18 cellular contexts compared by ENCODE assay signal in genomic region chr1:10064416-10065343, GRCh38. TPM values are rescaled to one million over a fixed set of nuclear protein-coding genes. Genes with fewer than 3 reads are reported as not detected.
DNase-seq lines count a peak whose midpoint lies in the region; ATAC-seq, FAIRE-seq and TF ChIP-seq lines count a peak whose summit lies in the region.
"Had no signal": no experiment of that assay in that cellular context is flagged by ENCODE, and none has a peak within 500 bp of the region (broad histone marks: within the 10 kb centered on the region; RNA-seq: fewer than 3 reads in every experiment).

No MANE protein-coding gene starts in this region.

- H3K79me2 ChIP-seq in K562 (ENCODE audit: control insufficient read depth, insufficient read depth, low read length), result peaks cover 83% of the 10 kb centered on the region

- H3K4me2 ChIP-seq in K562 (ENCODE audit: insufficient read depth, low read length), result peak overlapping the region; percentile 59

- intact Hi-C loops in K562 (cut with micrococcal nuclease) (no loop called here), right cardiac atrium (cut with DNase I) (no loop called here), sciatic nerve (cut with DNase I) (loop anchor here (5.0 kb wide), 1 partner anchor 148 kb away; the partner anchor contains the start of gene KIF1B)

- POLR2A ChIA-PET in K562 (lab: Yijun Ruan, JAX), result interaction anchor here (1.4 kb wide), 1 partner anchor 30 kb away, joined by 4 read pairs; no protein-coding TSS in a partner anchor

- peaks cover 6% of the 10 kb centered on the region; the same call in 1 of the 2 replicates for H4K20me1 ChIP-seq in K562 (replicated peaks; ENCODE audit: control insufficient read depth, insufficient read depth, low read length)

- H3K4me1 ChIP-seq in K562 (replicated peaks in 1 of 2; ENCODE audit: control insufficient read depth in 2 of 2, insufficient read depth in 2 of 2, low read length in 2 of 2) (peaks cover 17 to 23% of the 10 kb centered on the region in 2 experiments), right cardiac atrium (ENCODE audit: control insufficient read depth, insufficient read depth, low read length) (peaks cover 13% of the 10 kb centered on the region)

- ATAC-seq in K562 (peak; percentile 48), right cardiac atrium (peak in 1 of 2 donors; percentile 40), sciatic nerve (no peak)
- ATAC-seq: stimulated activated naive CD8-positive, alpha-beta T cell treated with anti-CD3 and anti-CD28 coated beads, Interleukin-15, amount 100 ng/mL, for 72 hours had no signal

- TF ChIP-seq EP300 in K562 (IDR thresholded peaks at IDR 0.05; ENCODE audit: low read length), result no peak

- WGBS in K562 (ENCODE audit: insufficient coverage, low coverage, missing lambda C conversion rate), result 73% methylated on average over 8 of the region's 8 CpGs
- WGBS in right cardiac atrium, result 81% methylated on average over 8 of the region's 8 CpGs

- DNase-seq in NOMO-1 treated with DMSO at 0.1 percent for 48 hours (lab: John Stamatoyannopoulos, UW; ENCODE audit: unreplicated experiment) (peak; percentile 5), NOMO-1 treated with dmso at 0.1 percent for 144 hours (lab: John Stamatoyannopoulos, UW; ENCODE audit: unreplicated experiment) (no peak), K562 (ENCODE audit: extremely low read depth in 1 of 4, low spot score in 3 of 4) (no peak), right cardiac atrium (no peak), sciatic nerve (ENCODE audit: low spot score) (no peak), LoVo (ENCODE audit: low spot score) (no peak), NCI-H2196 (lab: John Stamatoyannopoulos, UW; ENCODE audit: unreplicated experiment) (no peak)
- DNase-seq: activated B cell treated with CpG ODN at 0.5 μM for 24 hours; foreskin fibroblast; left colon; NCI-H2227 treated with DMSO at 0.1 percent for 48 hours; ovary; RPMI8226; stimulated activated naive CD8-positive, alpha-beta T cell treated with anti-CD3 and anti-CD28 coated beads, Interleukin-15, amount 100 ng/mL, for 72 hours had no signal

- H3K9ac ChIP-seq in K562 (ENCODE audit: insufficient read depth in 1 of 2, low read depth in 2 of 2, low read length in 2 of 2), result peak overlapping the region; percentile 32 to 72; a peak in 2 of 4 replicates

- peaks cover 16% of the 10 kb centered on the region; the same call in 2 of the 3 replicates for H3K36me3 ChIP-seq in K562 (ENCODE audit: control insufficient read depth, insufficient read depth, low read length)
- H3K36me3 ChIP-seq: HAP-1, ovary had no signal

- CTCF ChIA-PET in K562 (lab: Yijun Ruan, JAX; ENCODE audit: low intra/inter-chr PET ratio), result interaction anchor here (0.6 kb wide), 1 partner anchor 190 kb away, joined by 3 read pairs; no protein-coding TSS in a partner anchor

- no TSS peak for BruUV-seq in K562 (replicated peaks; lab: Mats Ljungman, UMichigan)

- peak overlapping the region; percentile 69; the same call in 2 of the 3 replicates for H3K27ac ChIP-seq in K562 (ENCODE audit: extremely low read depth, low read depth, low read length)
- H3K27ac ChIP-seq in right cardiac atrium (ENCODE audit: low read length), result peak overlapping the region; percentile 72
- H3K27ac ChIP-seq in temporal lobe (ENCODE audit: low read depth, low read length), result peak overlapping the region; percentile 83
- H3K27ac ChIP-seq: 22Rv1, ovary had no signal

- H3K4me3 ChIP-seq in K562 (no peak overlapping the region), right cardiac atrium (ENCODE audit: low read length) (no peak overlapping the region)
- H3K4me3 ChIP-seq: HAP-1, ovary had no signal

- no peak for FAIRE-seq in K562 (lab: Jason Lieb, UNC)
- FAIRE-seq: GM19239 had no signal

- no peak for TF ChIP-seq POLR2A in K562 (conservative IDR thresholded peaks at IDR 0.05)

- H3K27me3 ChIP-seq in K562 (ENCODE audit: control insufficient read depth in 2 of 2, insufficient read depth in 2 of 2, low read length in 2 of 2) (no peaks in the 10 kb centered on the region), right cardiac atrium (ENCODE audit: control insufficient read depth, insufficient read depth) (no peaks in the 10 kb centered on the region)
- H3K27me3 ChIP-seq: ovary had no signal

- no peaks in the 10 kb centered on the region for H3K9me3 ChIP-seq in K562 (replicated peaks; ENCODE audit: control insufficient read depth, insufficient read depth, low read depth, low read length)
- H3K9me3 ChIP-seq in right cardiac atrium (ENCODE audit: control insufficient read depth, low read length), result no peaks in the 10 kb centered on the region
- H3K9me3 ChIP-seq: HAP-1, ovary had no signal

- no peaks in the 10 kb centered on the region for H3K9me1 ChIP-seq in K562 (ENCODE audit: control insufficient read depth, insufficient read depth, low read length)

- TF ChIP-seq CTCF in K562 (IDR thresholded peaks at IDR 0.05 in 2 of 3, conservative IDR thresholded peaks at IDR 0.05 in 1 of 3; ENCODE audit: insufficient read depth in 2 of 3, low read depth in 1 of 3, low read length in 3 of 3), result no peak

- in situ Hi-C loops in K562 (cut with MboI), result no loop called here

- TF ChIP-seq RAD21 in K562 (CRISPR knock-in tag; conservative IDR thresholded peaks at IDR 0.05 in 1 of 2, IDR thresholded peaks at IDR 0.05 in 1 of 2), result no peak

- peak overlapping the region; percentile 58 for H2AFZ ChIP-seq in K562 (ENCODE audit: low read depth, low read length)

TF ChIP-seq in K562, 482 proteins besides CTCF, POLR2A, EP300 and RAD21 (continues in another document):
- no peak for TF ChIP-seq NELFE (IDR thresholded peaks at IDR 0.05; ENCODE audit: insufficient read depth, insufficient read length)
- TF ChIP-seq FOXJ3 (CRISPR knock-in tag; IDR thresholded peaks at IDR 0.05), result no peak
- TF ChIP-seq BCOR (IDR thresholded peaks at IDR 0.05), result peak; percentile 45; the same call in 1 of the 2 replicates
- no peak for TF ChIP-seq ZNF507 (tag; conservative IDR thresholded peaks at IDR 0.05)
- TF ChIP-seq ZNF79 (CRISPR knock-in tag; IDR thresholded peaks at IDR 0.05; ENCODE audit: low read depth), result no peak
- TF ChIP-seq, protein P1, sequence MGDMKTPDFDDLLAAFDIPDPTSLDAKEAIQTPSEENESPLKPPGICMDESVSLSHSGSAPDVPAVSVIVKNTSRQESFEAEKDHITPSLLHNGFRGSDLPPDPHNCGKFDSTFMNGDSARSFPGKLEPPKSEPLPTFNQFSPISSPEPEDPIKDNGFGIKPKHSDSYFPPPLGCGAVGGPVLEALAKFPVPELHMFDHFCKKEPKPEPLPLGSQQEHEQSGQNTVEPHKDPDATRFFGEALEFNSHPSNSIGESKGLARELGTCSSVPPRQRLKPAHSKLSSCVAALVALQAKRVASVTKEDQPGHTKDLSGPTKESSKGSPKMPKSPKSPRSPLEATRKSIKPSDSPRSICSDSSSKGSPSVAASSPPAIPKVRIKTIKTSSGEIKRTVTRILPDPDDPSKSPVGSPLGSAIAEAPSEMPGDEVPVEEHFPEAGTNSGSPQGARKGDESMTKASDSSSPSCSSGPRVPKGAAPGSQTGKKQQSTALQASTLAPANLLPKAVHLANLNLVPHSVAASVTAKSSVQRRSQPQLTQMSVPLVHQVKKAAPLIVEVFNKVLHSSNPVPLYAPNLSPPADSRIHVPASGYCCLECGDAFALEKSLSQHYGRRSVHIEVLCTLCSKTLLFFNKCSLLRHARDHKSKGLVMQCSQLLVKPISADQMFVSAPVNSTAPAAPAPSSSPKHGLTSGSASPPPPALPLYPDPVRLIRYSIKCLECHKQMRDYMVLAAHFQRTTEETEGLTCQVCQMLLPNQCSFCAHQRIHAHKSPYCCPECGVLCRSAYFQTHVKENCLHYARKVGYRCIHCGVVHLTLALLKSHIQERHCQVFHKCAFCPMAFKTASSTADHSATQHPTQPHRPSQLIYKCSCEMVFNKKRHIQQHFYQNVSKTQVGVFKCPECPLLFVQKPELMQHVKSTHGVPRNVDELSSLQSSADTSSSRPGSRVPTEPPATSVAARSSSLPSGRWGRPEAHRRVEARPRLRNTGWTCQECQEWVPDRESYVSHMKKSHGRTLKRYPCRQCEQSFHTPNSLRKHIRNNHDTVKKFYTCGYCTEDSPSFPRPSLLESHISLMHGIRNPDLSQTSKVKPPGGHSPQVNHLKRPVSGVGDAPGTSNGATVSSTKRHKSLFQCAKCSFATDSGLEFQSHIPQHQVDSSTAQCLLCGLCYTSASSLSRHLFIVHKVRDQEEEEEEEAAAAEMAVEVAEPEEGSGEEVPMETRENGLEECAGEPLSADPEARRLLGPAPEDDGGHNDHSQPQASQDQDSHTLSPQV (IDR thresholded peaks at IDR 0.05), result 0 out of 2 replicates have a peak, but pooled peaks have one; percentile 44
- TF ChIP-seq CBFA2T3 (IDR thresholded peaks at IDR 0.05), result peak; percentile 17; the same call in 1 of the 2 replicates
- TF ChIP-seq GATAD2B (IDR thresholded peaks at IDR 0.05; ENCODE audit: borderline replicate concordance), result no peak
- no peak for TF ChIP-seq KDM4B (IDR thresholded peaks at IDR 0.05; ENCODE audit: borderline replicate concordance in 2 of 2, low read depth in 1 of 2)
- TF ChIP-seq POLR2H (tag; IDR thresholded peaks at IDR 0.05; ENCODE audit: low read depth), result no peak
- no peak for TF ChIP-seq SMAD1 (IDR thresholded peaks at IDR 0.05; ENCODE audit: low read depth, low read length, partially characterized antibody)
- peak in 1 of 2 experiments; percentile 17; a peak in 1 of 4 replicates for TF ChIP-seq KDM1A (IDR thresholded peaks at IDR 0.05)
- TF ChIP-seq MTF1 (CRISPR knock-in tag; IDR thresholded peaks at IDR 0.05; ENCODE audit: borderline replicate concordance), result no peak

RNA-seq across cellular contexts. Expression of gene UBE4B, which starts 31.9 kb away (rescaled TPM):
- total RNA-seq in K562 (2011; cell fraction: chromatin; rRNA removed; ENCODE audit: low replicate concordance), result 95.3 and 131 TPM in 2 replicates
- 54.5 and 60.3 TPM in 2 replicates for total RNA-seq in K562 (2011; cell fraction: nucleolus; rRNA removed)
- 70.8 and 82.3 TPM in 2 replicates for total RNA-seq in K562 (2011; cell fraction: nucleoplasm; rRNA removed)
- total RNA-seq in K562 (2014; rRNA removed) (43.2 and 50.7 TPM in 2 replicates), K562 (2014; rRNA removed; fragmentation: Illumina TruSeq; extraction: Trizol) (39.0 and 40.3 TPM in 2 replicates), K562 (2015; rRNA removed; fragmentation: Illumina TruSeq; extraction: Trizol) (40.1 TPM in 2 replicates), K562 (2021) (63.7 and 67.4 TPM in 2 replicates), right cardiac atrium (10 to 100 TPM; 53.8 to 90.5 (median 65.3) TPM), temporal lobe (33.2 TPM), sciatic nerve (42.5 TPM)
- polyA plus RNA-seq in K562 (2011; rRNA removed) (20.5 and 24.1 TPM in 2 replicates), K562 (2014; fragmentation: Illumina TruSeq; extraction: Trizol) (64.4 and 73.7 TPM in 2 replicates), K562 (2014; fragmentation: Nextera tagmentation; extraction: Ambion mirVana) (10 to 100 TPM; 11.7 to 24.9 TPM), K562 (2014; rRNA removed) (34.9 and 35.3 TPM in 2 replicates), right cardiac atrium (24.1 TPM)
- 17.9 and 26.3 TPM in 2 replicates for polyA plus RNA-seq in K562 (2011; cell fraction: cytosol; rRNA removed)
- 35.1 and 44.0 TPM in 2 replicates for polyA plus RNA-seq in K562 (2011; cell fraction: nucleus; rRNA removed)
- polyA plus RNA-seq in K562 (2012), result 41.7 and 52.1 TPM in 2 replicates
- polyA minus RNA-seq in K562 (2011; rRNA and poly(A)+ RNA removed), result 41.4 and 45.8 TPM in 2 replicates
- 36.5 and 43.1 TPM in 2 replicates for polyA minus RNA-seq in K562 (2011; cell fraction: cytosol; rRNA and poly(A)+ RNA removed)
- 25.7 and 38.8 TPM in 2 replicates for polyA minus RNA-seq in K562 (2011; cell fraction: nucleus; rRNA and poly(A)+ RNA removed)
